Comparison of ENCODE assay signal across 8 cellular contexts in genomic region chr19:53520163-53520546, GRCh38. TPM values are rescaled to one million over a fixed set of nuclear protein-coding genes. Genes with fewer than 3 reads are reported as not detected.
DNase-seq lines count a peak whose midpoint lies in the region; ATAC-seq, FAIRE-seq and TF ChIP-seq lines count a peak whose summit lies in the region.

No MANE protein-coding gene starts in this region.

- H3K4me3 ChIP-seq in heart right ventricle (peak overlapping the region in 9 of 10 donors; percentile 20 to 73 (median 54)), breast epithelium (peak overlapping the region; percentile 44 to 72 (median 62)), mononuclear cell (ENCODE audit: low read length) (peak overlapping the region; percentile 59), upper lobe of right lung (peak overlapping the region; percentile 64)

- no peaks in the 10 kb centered on the region for H3K36me3 ChIP-seq in heart right ventricle
- H3K36me3 ChIP-seq in breast epithelium, result no peaks in the 10 kb centered on the region
- H3K36me3 ChIP-seq in upper lobe of right lung, result no peaks in the 10 kb centered on the region

- 45 to 49% methylated on average over 13 of the region's 13 CpGs for WGBS in heart right ventricle, 2 donors

- TF ChIP-seq CTCF in heart right ventricle (IDR thresholded peaks at IDR 0.05) (no peak), breast epithelium (IDR thresholded peaks at IDR 0.05) (no peak), upper lobe of right lung (IDR thresholded peaks at IDR 0.05) (no peak)

- peaks cover 0 to 22% (median 0%) of the 10 kb centered on the region in 11 donors for H3K9me3 ChIP-seq in heart right ventricle
- H3K9me3 ChIP-seq in breast epithelium, result no peaks in the 10 kb centered on the region
- no peaks in the 10 kb centered on the region for H3K9me3 ChIP-seq in mononuclear cell (ENCODE audit: low read depth, low read length)
- no peaks in the 10 kb centered on the region for H3K9me3 ChIP-seq in upper lobe of right lung

- ATAC-seq in heart right ventricle, result no peak
- no peak for ATAC-seq in upper lobe of right lung
- ATAC-seq in GM21526 (IDR thresholded peaks at IDR 0.05; ENCODE audit: low FRiP score, unreplicated experiment), result no peak

- no peak for DNase-seq in heart right ventricle
- DNase-seq in cardiac septum (ENCODE audit: low spot score), result no peak
- no peak for DNase-seq in breast epithelium (ENCODE audit: low spot score in 2 of 2)
- no peak for DNase-seq in upper lobe of right lung
- no peak for DNase-seq in NCI-H510A (lab: John Stamatoyannopoulos, UW)
- DNase-seq in GM12892 (ENCODE audit: insufficient read length), result no peak

- H3K4me1 ChIP-seq in heart right ventricle (peaks cover 0 to 25% (median 14%) of the 10 kb centered on the region in 9 donors), breast epithelium (peaks cover 0 to 4% of the 10 kb centered on the region in 2 donors), mononuclear cell (ENCODE audit: insufficient read depth, low read length) (peaks cover 19% of the 10 kb centered on the region), upper lobe of right lung (peaks cover 5% of the 10 kb centered on the region)

- no peak for FAIRE-seq in GM12892 (lab: Jason Lieb, UNC)

- H3K27me3 ChIP-seq in heart right ventricle, result no peaks in the 10 kb centered on the region
- H3K27me3 ChIP-seq in breast epithelium, result no peaks in the 10 kb centered on the region
- H3K27me3 ChIP-seq in mononuclear cell (ENCODE audit: insufficient read depth, low read length), result no peaks in the 10 kb centered on the region
- H3K27me3 ChIP-seq in upper lobe of right lung, result no peaks in the 10 kb centered on the region

- TF ChIP-seq POLR2A in breast epithelium (IDR thresholded peaks at IDR 0.05), result no peak
- no peak for TF ChIP-seq POLR2A in GM12892 (IDR thresholded peaks at IDR 0.05; ENCODE audit: low read depth, low read length)

- H3K27ac ChIP-seq in heart right ventricle, result peak overlapping the region; percentile 74 to 88 (median 82)
- peak overlapping the region; percentile 86 to 90 for H3K27ac ChIP-seq in breast epithelium
- peak overlapping the region; percentile 87 for H3K27ac ChIP-seq in upper lobe of right lung

- intact Hi-C loops in heart right ventricle (cut with DNase I) (loop anchor here in 1 of 10 donors (10.0 kb wide), 1 partner anchor 325 kb away; the partner anchor contains the start of gene ZNF665), cardiac septum (cut with DNase I) (loop anchor here (5.0 kb wide), 1 partner anchor 53 kb away; the partner anchor contains the start of gene ZNF813), breast epithelium (cut with DNase I; ENCODE audit: low total_unique reads) (no loop called here), upper lobe of right lung (cut with DNase I) (no loop called here)

RNA-seq across cellular contexts. Expression of gene ZNF331, which starts 17.8 kb away (rescaled TPM):
- total RNA-seq in heart right ventricle (10 to 100 TPM; 10.4 to 21.9 (median 14.4) TPM), cardiac septum (9.8 TPM), breast epithelium (10 to 100 TPM; 19.5 to 84.4 (median 46.5) TPM), mononuclear cell (177 TPM), upper lobe of right lung (30.1 TPM)
- polyA plus RNA-seq in heart right ventricle, result 10 to 100 TPM in 1 of 2 donors, 1 to 10 TPM in 1; 5.1 to 19.9 TPM
- 8.7 TPM for polyA plus RNA-seq in GM12892 (2012; ENCODE audit: missing spikeins)

RNA-seq across cellular contexts. Expression of gene ZNF813, which starts 52.6 kb away (rescaled TPM):
- total RNA-seq in heart right ventricle, result 1 to 10 TPM in 6 of 10 donors, under 1 TPM in 4; 0.68 to 1.8 (median 1.4) TPM
- under 1 TPM; 0.61 to 0.88 TPM for polyA plus RNA-seq in heart right ventricle
- total RNA-seq in cardiac septum, result 0.75 TPM
- total RNA-seq in breast epithelium, result 1 to 10 TPM; 3.3 to 7.0 (median 3.4) TPM
- 4.4 TPM for total RNA-seq in mononuclear cell
- total RNA-seq in upper lobe of right lung, result 4.6 TPM
- 1.5 TPM for polyA plus RNA-seq in GM12892 (2012; ENCODE audit: missing spikeins)
